In genomic region chr19:28627669-28628068, GRCh38 we compare ENCODE assay signal across 32 cellular contexts.
DNase-seq lines count a peak whose midpoint lies in the region; ATAC-seq, FAIRE-seq and TF ChIP-seq lines count a peak whose summit lies in the region.
"Had no signal": no experiment of that assay in that cellular context is flagged by ENCODE, and none has a peak within 500 bp of the region (broad histone marks: within the 10 kb centered on the region; RNA-seq: fewer than 3 reads in every experiment).

No MANE protein-coding gene starts in this region.

- intact Hi-C loops in K562 (cut with micrococcal nuclease): no loop called here

- H3K4me1 ChIP-seq in A549 (no peaks in the 10 kb centered on the region), HEK293 (ENCODE audit: control insufficient read depth, insufficient read depth, low read length) (peaks cover 17% of the 10 kb centered on the region), K562 (replicated peaks in 1 of 2; ENCODE audit: control insufficient read depth in 2 of 2, insufficient read depth in 2 of 2, low read length in 2 of 2) (peaks cover 6 to 9% of the 10 kb centered on the region in 2 experiments; a peak in 4 of 5 replicates)
- H3K4me1 ChIP-seq: BE2C, Caco-2 had no signal

- in situ Hi-C loops in K562 (cut with MboI): no loop called here

- H2AFZ ChIP-seq in K562 (ENCODE audit: low read depth, low read length): no peak overlapping the region

- WGBS in A549 (ENCODE audit: missing lambda C conversion rate): 0% methylated on average over 1 of the region's 1 CpG
- 21% methylated on average over 1 of the region's 1 CpG for WGBS in K562 (ENCODE audit: insufficient coverage, low coverage, missing lambda C conversion rate)

- H3K9me1 ChIP-seq in K562 (ENCODE audit: control insufficient read depth, insufficient read depth, low read length): no peaks in the 10 kb centered on the region

- DNase-seq in A549 (ENCODE audit: low read depth in 1 of 2, low spot score in 1 of 2): no peak
- DNase-seq in K562 (ENCODE audit: extremely low read depth in 1 of 4, low spot score in 3 of 4): no peak
- no peak for DNase-seq in NCI-H2227 treated with DMSO at 0.1 percent for 48 hours (lab: John Stamatoyannopoulos, UW)
- no peak for DNase-seq in activated CD4-positive, CD25-positive, alpha-beta regulatory T cell treated with anti-CD3 and anti-CD28 coated beads, Interleukin-2, amount 50 U/mL, for 72 hours
- no peak for DNase-seq in cerebellar nuclear complex (lab: John Stamatoyannopoulos, UW)
- DNase-seq: 8988T; ACHN; AML-193; BE2C; C1 segment of cervical spinal cord; Caco-2; Calu3; CD4-positive, alpha-beta memory T cell; CD4-positive, alpha-beta T cell; CD4-positive, CD25-positive, alpha-beta regulatory T cell; CD8-positive, alpha-beta memory T cell; CD8-positive, alpha-beta T cell; COR-L47; DMS 273 treated with DMSO at 0.1 percent for 48 hours; DMS153; DMS53; DMS79; DMS79 treated with DMSO at 0.1 percent for 48 hours; DND-41; EL had no signal

- H3K27me3 ChIP-seq in K562 (ENCODE audit: control insufficient read depth in 2 of 2, insufficient read depth in 2 of 2, low read length in 2 of 2): no peaks in the 10 kb centered on the region
- H3K27me3 ChIP-seq: BE2C; BLaER1; BLaER1 treated with 17β-estradiol and CSF1 and Interleukin-3, amounts not matched to agents 10 nM and 100 nM had no signal

- H3K36me3 ChIP-seq in HEK293 (ENCODE audit: control insufficient read depth in 2 of 2, insufficient read depth in 1 of 2, low read length in 2 of 2): peaks cover 0 to 34% of the 10 kb centered on the region in 2 experiments; a peak in 2 of 3 replicates
- H3K36me3 ChIP-seq in K562 (ENCODE audit: control insufficient read depth, insufficient read depth, low read length): no peaks in the 10 kb centered on the region
- H3K36me3 ChIP-seq: BE2C; BLaER1; BLaER1 treated with 17β-estradiol and CSF1 and Interleukin-3, amounts not matched to agents 10 nM and 100 nM had no signal

- H3K27ac ChIP-seq in A549 (no peak overlapping the region), HEK293 (ENCODE audit: extremely low read depth, low read depth, low read length) (no peak overlapping the region), K562 (ENCODE audit: extremely low read depth, low read depth, low read length) (no peak overlapping the region)
- H3K27ac ChIP-seq: 22Rv1; BLaER1; BLaER1 treated with 17β-estradiol and CSF1 and Interleukin-3, amounts not matched to agents 10 nM and 100 nM; C4-2B had no signal

- H3K4me2 ChIP-seq in A549: no peak overlapping the region
- H3K4me2 ChIP-seq in K562 (ENCODE audit: insufficient read depth, low read length): no peak overlapping the region
- H3K4me2 ChIP-seq: BLaER1; BLaER1 treated with 17β-estradiol and CSF1 and Interleukin-3, amounts not matched to agents 10 nM and 100 nM had no signal

- peaks cover 6% of the 10 kb centered on the region; the same call in 1 of the 3 replicates for H3K79me2 ChIP-seq in K562 (ENCODE audit: control insufficient read depth, insufficient read depth, low read length)

- CTCF ChIA-PET in A549 (lab: Yijun Ruan, JAX) (no interaction called here), HEK293 (lab: Yijun Ruan, JAX) (no interaction called here), K562 (lab: Yijun Ruan, JAX; ENCODE audit: low intra/inter-chr PET ratio) (no interaction called here)

- TF ChIP-seq CTCF in A549 (IDR thresholded peaks at IDR 0.05): no peak
- no peak for TF ChIP-seq CTCF in HEK293 (tag by site-specific recombination; IDR thresholded peaks at IDR 0.05)
- no peak for TF ChIP-seq CTCF in K562 (IDR thresholded peaks at IDR 0.05 in 2 of 3, conservative IDR thresholded peaks at IDR 0.05 in 1 of 3; ENCODE audit: insufficient read depth in 2 of 3, low read depth in 1 of 3, low read length in 3 of 3)

- no peak for TF ChIP-seq POLR2A in A549 (IDR thresholded peaks at IDR 0.05; ENCODE audit: low read length)
- no peak for TF ChIP-seq POLR2A in K562 (conservative IDR thresholded peaks at IDR 0.05)

- ATAC-seq in A549 (no peak), K562 (no peak)
- ATAC-seq: CD8-positive, alpha-beta T cell had no signal

- TF ChIP-seq RAD21 in A549 (conservative IDR thresholded peaks at IDR 0.05 in 1 of 2, IDR thresholded peaks at IDR 0.05 in 1 of 2) (no peak), K562 (CRISPR knock-in tag; conservative IDR thresholded peaks at IDR 0.05 in 1 of 2, IDR thresholded peaks at IDR 0.05 in 1 of 2) (no peak)

- H3K4me3 ChIP-seq in A549 (no peak overlapping the region), HEK293 (ENCODE audit: low read depth, low read length) (no peak overlapping the region), K562 (no peak overlapping the region)
- H3K4me3 ChIP-seq: BLaER1; BLaER1 treated with 17β-estradiol and CSF1 and Interleukin-3, amounts not matched to agents 10 nM and 100 nM had no signal

- no peak for TF ChIP-seq EP300 in A549 (IDR thresholded peaks at IDR 0.05)
- no peak for TF ChIP-seq EP300 in K562 (IDR thresholded peaks at IDR 0.05; ENCODE audit: low read length)

- FAIRE-seq in A549 (lab: Jason Lieb, UNC): peak; percentile 88
- FAIRE-seq in K562 (lab: Jason Lieb, UNC): no peak
- FAIRE-seq: A204.1, D721Med had no signal

- no TSS peak for BruUV-seq in K562 (replicated peaks; lab: Mats Ljungman, UMichigan)

- no peak overlapping the region for H3K9ac ChIP-seq in K562 (ENCODE audit: insufficient read depth in 1 of 2, low read depth in 2 of 2, low read length in 2 of 2)
- H3K9ac ChIP-seq: BLaER1; BLaER1 treated with 17β-estradiol and CSF1 and Interleukin-3, amounts not matched to agents 10 nM and 100 nM had no signal

- POLR2A ChIA-PET in A549 (lab: Yijun Ruan, JAX): no interaction called here
- POLR2A ChIA-PET in HEK293 (lab: Yijun Ruan, JAX): no interaction called here
- POLR2A ChIA-PET in K562 (lab: Yijun Ruan, JAX): no interaction called here

- H3K9me3 ChIP-seq in A549 (peaks cover 13% of the 10 kb centered on the region; the same call in 1 of the 3 replicates), HEK293 (ENCODE audit: control insufficient read depth, insufficient read depth, low read depth, low read length) (peaks cover 13% of the 10 kb centered on the region), K562 (replicated peaks; ENCODE audit: control insufficient read depth, insufficient read depth, low read depth, low read length) (peaks cover 3% of the 10 kb centered on the region; the same call in 1 of the 2 replicates)
- H3K9me3 ChIP-seq: BE2C had no signal

- H4K20me1 ChIP-seq in K562 (replicated peaks; ENCODE audit: control insufficient read depth, insufficient read depth, low read length): no peaks in the 10 kb centered on the region
- H4K20me1 ChIP-seq: BLaER1; BLaER1 treated with 17β-estradiol and CSF1 and Interleukin-3, amounts not matched to agents 10 nM and 100 nM had no signal

TF ChIP-seq in A549, 52 proteins besides CTCF, POLR2A, EP300 and RAD21 (continues in another document):
- no peak for TF ChIP-seq E2F6 (IDR thresholded peaks at IDR 0.05; ENCODE audit: borderline replicate concordance, low read depth)
- no peak for TF ChIP-seq NPAS2 (CRISPR knock-in tag; IDR thresholded peaks at IDR 0.05; ENCODE audit: borderline replicate concordance)
- TF ChIP-seq ATOH8 (CRISPR knock-in tag; IDR thresholded peaks at IDR 0.05; ENCODE audit: low read depth): no peak

TF ChIP-seq in HEK293, 187 proteins besides CTCF, POLR2A, EP300 and RAD21:
- TF ChIP-seq ZNF311 (tag by site-specific recombination; IDR thresholded peaks at IDR 0.05; ENCODE audit: borderline replicate concordance) (no peak), ZNF366 (tag by site-specific recombination; conservative IDR thresholded peaks at IDR 0.05) (no peak), ZNF76 (tag by site-specific recombination; IDR thresholded peaks at IDR 0.05; ENCODE audit: borderline replicate concordance, low read depth) (no peak), SCRT2 (tag by site-specific recombination; IDR thresholded peaks at IDR 0.05) (peak; percentile 53), SCRT1 (tag by site-specific recombination; IDR thresholded peaks at IDR 0.05; ENCODE audit: borderline replicate concordance) (peak; percentile 62; the same call in 1 of the 2 replicates), ZNF692 (tag by site-specific recombination; IDR thresholded peaks at IDR 0.05) (no peak), WT1 (tag by site-specific recombination; IDR thresholded peaks at IDR 0.05) (no peak)

TF ChIP-seq in K562, 482 proteins besides CTCF, POLR2A, EP300 and RAD21:
- TF ChIP-seq ZNF316 (IDR thresholded peaks at IDR 0.05) (0 out of 2 replicates have a peak, but pooled peaks have one; percentile 21), ZNF408 (CRISPR knock-in tag; IDR thresholded peaks at IDR 0.05; ENCODE audit: low read depth) (no peak), RBM25 (IDR thresholded peaks at IDR 0.05; ENCODE audit: low read depth, low read length, severe bottlenecking) (peak; percentile 19)
